In genomic region chr2:120524174-120524573, GRCh38 we compare ENCODE assay signal across 9 cellular contexts.
"Had no signal": no experiment of that assay in that cellular context is flagged by ENCODE, and none has a peak within 500 bp of the region (broad histone marks: within the 10 kb centered on the region; RNA-seq: fewer than 3 reads in every experiment).

No MANE protein-coding gene starts in this region.

- H3K9me3 ChIP-seq: HAP-1 had no signal

- H3K36me3 ChIP-seq: HAP-1 had no signal

- H3K4me1 Mint-ChIP-seq: IgD-negative memory B cell had no signal

- H3K9ac ChIP-seq: GM23248 had no signal

- H3K27ac ChIP-seq: GM23248, HL-60 had no signal

- H3K9me3 Mint-ChIP-seq: HFFc6, IgD-negative memory B cell had no signal

- H2AFZ ChIP-seq: GM23248 had no signal

- DNase-seq: GM23248, GOT3, H7, HFFc6, KBM-7 had no signal

- H3K27ac Mint-ChIP-seq: HFFc6, IgD-negative memory B cell had no signal

- H3K4me3 ChIP-seq: GM23248, HAP-1 had no signal

- H3K4me1 ChIP-seq: HAP-1 had no signal

- H3K4me3 Mint-ChIP-seq: HFFc6, IgD-negative memory B cell had no signal

- ATAC-seq: HCT116 had no signal
